Comparison of ENCODE assay signal across 21 cellular contexts in genomic region chr10:28561531-28561930, GRCh38. TPM values are rescaled to one million over a fixed set of nuclear protein-coding genes. Genes with fewer than 3 reads are reported as not detected.
DNase-seq lines count a peak whose midpoint lies in the region; ATAC-seq and TF ChIP-seq lines count a peak whose summit lies in the region.
"Had no signal": no experiment of that assay in that cellular context is flagged by ENCODE, and none has a peak within 500 bp of the region (broad histone marks: within the 10 kb centered on the region; RNA-seq: fewer than 3 reads in every experiment).

No MANE protein-coding gene starts in this region.

- peaks cover 2% of the 10 kb centered on the region for H3K36me3 Mint-ChIP-seq in IgD-negative memory B cell
- H3K36me3 Mint-ChIP-seq in endodermal cell (ENCODE audit: low read depth): peaks cover 56% of the 10 kb centered on the region

- no peaks in the 10 kb centered on the region for H3K79me1 ChIP-seq in trophoblast cell (ENCODE audit: low read length)

- H3K14ac ChIP-seq in trophoblast cell (ENCODE audit: low read length): no peak overlapping the region

- H3K4me1 ChIP-seq in endodermal cell (ENCODE audit: control insufficient read depth, insufficient read depth, low read length): peaks cover 7% of the 10 kb centered on the region
- H3K4me1 ChIP-seq in trophoblast cell (ENCODE audit: control insufficient read depth in 1 of 2, insufficient read depth in 2 of 2, low read length in 2 of 2): no peaks in the 10 kb centered on the region
- peaks cover 27% of the 10 kb centered on the region for H3K4me1 ChIP-seq in foreskin keratinocyte
- H3K4me1 ChIP-seq in effector memory CD4-positive, alpha-beta T cell (ENCODE audit: control insufficient read depth, insufficient read depth, low read length, poor library complexity, severe bottlenecking): peaks cover 4% of the 10 kb centered on the region

- H3K27ac Mint-ChIP-seq in IgD-negative memory B cell: peak overlapping the region in 2 of 3 donors; percentile 7 to 33
- H3K27ac Mint-ChIP-seq in endodermal cell: peak overlapping the region; percentile 28
- H3K27ac Mint-ChIP-seq: CD8-positive, alpha-beta T cell had no signal

- H3K9me3 Mint-ChIP-seq in IgD-negative memory B cell (no peaks in the 10 kb centered on the region), endodermal cell (no peaks in the 10 kb centered on the region)
- H3K9me3 Mint-ChIP-seq: CD8-positive, alpha-beta T cell; HFFc6 had no signal

- TF ChIP-seq CTCF in endodermal cell (conservative IDR thresholded peaks at IDR 0.05) (no peak), foreskin keratinocyte (conservative IDR thresholded peaks at IDR 0.05) (no peak)

- no peak for ATAC-seq in foreskin keratinocyte
- ATAC-seq: CD8-positive, alpha-beta T cell had no signal

- H4K91ac ChIP-seq in trophoblast cell (ENCODE audit: low read depth, low read length): no peak overlapping the region

- H4K12ac ChIP-seq in trophoblast cell (ENCODE audit: low read depth, low read length): no peak overlapping the region

- H2BK12ac ChIP-seq in trophoblast cell (ENCODE audit: low read length): no peak overlapping the region

- H3K4me2 ChIP-seq in trophoblast cell (ENCODE audit: low read length): no peak overlapping the region
- H3K4me2 ChIP-seq: SK-N-SH had no signal

- no peak overlapping the region for H4K8ac ChIP-seq in trophoblast cell (ENCODE audit: low read depth, low read length)

- peaks cover 4% of the 10 kb centered on the region for H3K79me2 ChIP-seq in trophoblast cell (ENCODE audit: control insufficient read depth, insufficient read depth, low read length, poor library complexity)

- WGBS in endodermal cell (ENCODE audit: insufficient coverage in 1 of 2, insufficient read length in 1 of 2), 2 experiments: 91% methylated on average over 9 of the region's 10 CpGs
- WGBS in trophoblast cell (ENCODE audit: extremely low coverage, insufficient coverage, insufficient read length): no CpG with 5 or more reads among the region's 10 CpGs

- H3K9me3 ChIP-seq in endodermal cell (ENCODE audit: control insufficient read depth, low read length) (no peaks in the 10 kb centered on the region), trophoblast cell (ENCODE audit: insufficient read depth, low read depth, low read length) (no peaks in the 10 kb centered on the region)
- no peaks in the 10 kb centered on the region for H3K9me3 ChIP-seq in effector memory CD4-positive, alpha-beta T cell (ENCODE audit: control insufficient read depth, low read length)
- H3K9me3 ChIP-seq: MG63, SK-N-SH had no signal

- H3K4me1 Mint-ChIP-seq in IgD-negative memory B cell (peaks cover 41 to 51% (median 50%) of the 10 kb centered on the region in 3 donors), endodermal cell (peaks cover 28% of the 10 kb centered on the region)

- no peak overlapping the region for H2AFZ ChIP-seq in trophoblast cell (ENCODE audit: insufficient read depth, low read length, poor library complexity)

- H3K18ac ChIP-seq in trophoblast cell (ENCODE audit: low read length): no peak overlapping the region

- H3K23ac ChIP-seq in trophoblast cell (ENCODE audit: low read length): no peak overlapping the region

- H3K27me3 ChIP-seq in endodermal cell (ENCODE audit: control insufficient read depth, insufficient read depth, low read length, poor library complexity, severe bottlenecking) (no peaks in the 10 kb centered on the region), trophoblast cell (ENCODE audit: insufficient read depth, low read length) (no peaks in the 10 kb centered on the region), foreskin keratinocyte (no peaks in the 10 kb centered on the region)
- no peaks in the 10 kb centered on the region for H3K27me3 ChIP-seq in effector memory CD4-positive, alpha-beta T cell (replicated peaks; ENCODE audit: control insufficient read depth, insufficient read depth, low read length, poor library complexity, severe bottlenecking)
- H3K27me3 ChIP-seq: MG63 had no signal

- no peak overlapping the region for H2AK5ac ChIP-seq in trophoblast cell (ENCODE audit: low read length)

- H3K4me3 Mint-ChIP-seq in IgD-negative memory B cell (no peak overlapping the region), endodermal cell (no peak overlapping the region)
- H3K4me3 Mint-ChIP-seq: CD8-positive, alpha-beta T cell; HFFc6 had no signal

- no peak overlapping the region for H2BK5ac ChIP-seq in trophoblast cell (ENCODE audit: low read depth, low read length, poor library complexity)

- H3K36me3 ChIP-seq in endodermal cell (ENCODE audit: control insufficient read depth, insufficient read depth, low read length) (peaks cover 72% of the 10 kb centered on the region), trophoblast cell (ENCODE audit: control insufficient read depth in 1 of 2, insufficient read depth in 2 of 2, low read length in 2 of 2) (peaks cover 11 to 17% of the 10 kb centered on the region in 2 experiments)
- H3K36me3 ChIP-seq in effector memory CD4-positive, alpha-beta T cell (ENCODE audit: control insufficient read depth, insufficient read depth, low read length): peaks cover 13% of the 10 kb centered on the region

- H3K27me3 Mint-ChIP-seq in IgD-negative memory B cell (no peaks in the 10 kb centered on the region), endodermal cell (ENCODE audit: insufficient read depth) (no peaks in the 10 kb centered on the region)

- H3K4me3 ChIP-seq in endodermal cell (ENCODE audit: low read length): no peak overlapping the region
- no peak overlapping the region for H3K4me3 ChIP-seq in trophoblast cell (ENCODE audit: low read depth, low read length)
- no peak overlapping the region for H3K4me3 ChIP-seq in effector memory CD4-positive, alpha-beta T cell (ENCODE audit: insufficient read depth, low read depth, low read length, poor library complexity, severe bottlenecking)
- H3K4me3 ChIP-seq: MG63 had no signal

- DNase-seq in NCI-H146 (lab: John Stamatoyannopoulos, UW) (peak; percentile 1), NCI-H146 treated with DMSO at 0.1 percent for 48 hours (lab: John Stamatoyannopoulos, UW; ENCODE audit: unreplicated experiment) (no peak), endodermal cell (peak; percentile 67), trophoblast cell (no peak), cerebellar nuclear complex (lab: John Stamatoyannopoulos, UW) (no peak), foreskin keratinocyte (no peak)
- DNase-seq in effector memory CD4-positive, alpha-beta T cell: no peak
- DNase-seq: CD8-positive, alpha-beta T cell; GDM1; HFFc6; MG63; NCI-H1417; NCI-H1930; NCI-H226; NCI-H510A treated with DMSO at 0.1 percent for 48 hours; NCI-H748 treated with DMSO at 0.1 percent for 48 hours; SIG-M5; SK-N-SH had no signal

- H3K9ac ChIP-seq in endodermal cell (ENCODE audit: extremely low read depth, low read length, poor library complexity, severe bottlenecking): no peak overlapping the region
- no peak overlapping the region for H3K9ac ChIP-seq in trophoblast cell (ENCODE audit: low read length)
- H3K9ac ChIP-seq: SK-N-SH had no signal

- H3K4ac ChIP-seq in trophoblast cell (ENCODE audit: low read depth, low read length): peak overlapping the region; percentile 12

- H2BK120ac ChIP-seq in trophoblast cell (ENCODE audit: insufficient read depth, low read length, poor library complexity): no peak overlapping the region

- no peak overlapping the region for H3K27ac ChIP-seq in endodermal cell (ENCODE audit: low read depth, low read length)
- H3K27ac ChIP-seq in trophoblast cell (ENCODE audit: low read depth, low read length): no peak overlapping the region
- H3K27ac ChIP-seq in foreskin keratinocyte: no peak overlapping the region
- no peak overlapping the region for H3K27ac ChIP-seq in effector memory CD4-positive, alpha-beta T cell (ENCODE audit: insufficient read depth, low read length, poor library complexity, severe bottlenecking)
- H3K27ac ChIP-seq: 22Rv1, RWPE1 had no signal

RNA-seq across cellular contexts. Expression of gene WAC, which starts 28.6 kb away (rescaled TPM):
- polyA plus RNA-seq in IgD-negative memory B cell (118 TPM), foreskin keratinocyte (17.1 and 23.4 TPM in 2 replicates)
- total RNA-seq in endodermal cell (100 to 1,000 TPM; 133 TPM), foreskin keratinocyte (72.8 and 73.4 TPM in 2 replicates)
- 148 TPM for polyA plus RNA-seq in endodermal cell (2013, experiment 1 of 2)
- polyA plus RNA-seq in endodermal cell (2013, experiment 2 of 2): 145 TPM
- polyA plus RNA-seq in trophoblast cell (2013): 143 and 144 TPM in 2 replicates

Comparison
In these comparisons a context has a peak if more than half of its experiments do, and no peak if none do; other contexts are left out.
1. DNase-seq: peak in NCI-H146 (single experiment) and endodermal cell (single experiment); none in NCI-H146 treated with DMSO at 0.1 percent for 48 hours (single experiment), trophoblast cell (0 of 2), cerebellar nuclear complex (0 of 2), foreskin keratinocyte (0 of 2) and effector memory CD4-positive, alpha-beta T cell (0 of 3).